In genomic region chr6:7534192-7534591, GRCh38 we compare ENCODE assay signal across 19 cellular contexts. TPM values are rescaled to one million over a fixed set of nuclear protein-coding genes. Genes with fewer than 3 reads are reported as not detected.
DNase-seq lines count a peak whose midpoint lies in the region; ATAC-seq, FAIRE-seq and TF ChIP-seq lines count a peak whose summit lies in the region.
"Had no signal": no experiment of that assay in that cellular context is flagged by ENCODE, and none has a peak within 500 bp of the region (broad histone marks: within the 10 kb centered on the region; RNA-seq: fewer than 3 reads in every experiment).

No MANE protein-coding gene starts in this region.

- WGBS in smooth muscle cell (ENCODE audit: low lambda C conversion rate), result 97% methylated on average over 5 of the region's 5 CpGs

- no peak for FAIRE-seq in astrocyte (lab: Jason Lieb, UNC)
- FAIRE-seq: A549, D721Med, G401.6, GM12891, HTR-8/SVneo had no signal

- H3K9me3 ChIP-seq in HEK293 (ENCODE audit: control insufficient read depth, insufficient read depth, low read depth, low read length), result no peaks in the 10 kb centered on the region
- H3K9me3 ChIP-seq in astrocyte (ENCODE audit: insufficient read depth, low read depth, low read length), result no peaks in the 10 kb centered on the region
- no peaks in the 10 kb centered on the region for H3K9me3 ChIP-seq in smooth muscle cell (replicated peaks; ENCODE audit: low read depth)
- H3K9me3 ChIP-seq: A549, Caco-2, HAP-1 had no signal

- H3K4me3 ChIP-seq in HEK293 (ENCODE audit: low read depth, low read length), result no peak overlapping the region
- no peak overlapping the region for H3K4me3 ChIP-seq in astrocyte (ENCODE audit: insufficient read depth, low read depth, low read length)
- no peak overlapping the region for H3K4me3 ChIP-seq in smooth muscle cell
- no peak overlapping the region for H3K4me3 ChIP-seq in brain microvascular endothelial cell (ENCODE audit: low read depth, low read length)
- H3K4me3 ChIP-seq: A549, GM23248, HAP-1 had no signal

- no peak overlapping the region for H3K4me3 Mint-ChIP-seq in astrocyte (ENCODE audit: unreplicated experiment)
- H3K4me3 Mint-ChIP-seq: CD4-positive, alpha-beta T cell had no signal

- H3K27me3 ChIP-seq in astrocyte (ENCODE audit: insufficient read depth, low read length) (no peaks in the 10 kb centered on the region), foreskin keratinocyte (no peaks in the 10 kb centered on the region), smooth muscle cell (ENCODE audit: low read depth) (no peaks in the 10 kb centered on the region), brain microvascular endothelial cell (replicated peaks) (no peaks in the 10 kb centered on the region)

- ATAC-seq in foreskin keratinocyte, result no peak
- ATAC-seq: A549 had no signal

- H3K36me3 ChIP-seq in HEK293 (ENCODE audit: control insufficient read depth in 2 of 2, insufficient read depth in 1 of 2, low read length in 2 of 2) (no peaks in the 10 kb centered on the region), astrocyte (ENCODE audit: insufficient read depth, low read length) (no peaks in the 10 kb centered on the region), smooth muscle cell (ENCODE audit: low read depth) (no peaks in the 10 kb centered on the region), brain microvascular endothelial cell (replicated peaks) (no peaks in the 10 kb centered on the region)
- H3K36me3 ChIP-seq: HAP-1 had no signal

- no peaks in the 10 kb centered on the region for H3K27me3 Mint-ChIP-seq in astrocyte (ENCODE audit: low read depth, unreplicated experiment)

- H3F3A ChIP-seq in smooth muscle cell (ENCODE audit: low read depth), result peaks cover 4% of the 10 kb centered on the region

- intact Hi-C loops in cardiac septum (cut with DNase I), result no loop called here

- peaks cover 48% of the 10 kb centered on the region for H3K4me1 Mint-ChIP-seq in astrocyte (ENCODE audit: low read depth, unreplicated experiment)

- H3K4me1 ChIP-seq in HEK293 (ENCODE audit: control insufficient read depth, insufficient read depth, low read length) (peaks cover 19% of the 10 kb centered on the region), astrocyte (ENCODE audit: insufficient read depth, low read length) (peaks cover 11% of the 10 kb centered on the region), foreskin keratinocyte (peaks cover 39% of the 10 kb centered on the region), smooth muscle cell (ENCODE audit: low read depth) (peaks cover 17% of the 10 kb centered on the region)
- H3K4me1 ChIP-seq: A549 had no signal

- H3K4me2 ChIP-seq in astrocyte (ENCODE audit: low read length) (no peak overlapping the region), smooth muscle cell (no peak overlapping the region)
- H3K4me2 ChIP-seq: A549 had no signal

- no peak overlapping the region for H2AFZ ChIP-seq in astrocyte (ENCODE audit: low read depth, low read length)
- no peak overlapping the region for H2AFZ ChIP-seq in smooth muscle cell (ENCODE audit: low read depth)
- H2AFZ ChIP-seq: GM23248 had no signal

- in situ Hi-C loops in brain microvascular endothelial cell (cut with HindIII; ENCODE audit: low pct_ligation_motif_present, low sequenced_read_pairs), result no loop called here

- no peaks in the 10 kb centered on the region for H3K9me3 Mint-ChIP-seq in astrocyte (ENCODE audit: unreplicated experiment)
- H3K9me3 Mint-ChIP-seq: CD4-positive, alpha-beta T cell had no signal

- TF ChIP-seq CTCF in HEK293 (tag by site-specific recombination; IDR thresholded peaks at IDR 0.05) (no peak), astrocyte (IDR thresholded peaks at IDR 0.05; ENCODE audit: insufficient read depth, low read depth, low read length) (no peak), foreskin keratinocyte (conservative IDR thresholded peaks at IDR 0.05) (no peak), smooth muscle cell (IDR thresholded peaks at IDR 0.05; ENCODE audit: borderline replicate concordance, insufficient read depth, poor library complexity, severe bottlenecking) (no peak), brain microvascular endothelial cell (IDR thresholded peaks at IDR 0.05; ENCODE audit: low read depth, low read length, missing control alignments) (no peak)

- H4K20me1 ChIP-seq in astrocyte (ENCODE audit: insufficient read depth, low read length), result no peaks in the 10 kb centered on the region
- H4K20me1 ChIP-seq in smooth muscle cell (ENCODE audit: low read depth), result no peaks in the 10 kb centered on the region

- POLR2A ChIA-PET in HEK293 (lab: Yijun Ruan, JAX), result interaction anchor here (0.6 to 0.7 kb wide), 2 partner anchors 29 to 56 kb away, joined by 3 read pairs; partner anchors contain the start of gene SNRNP48

- H3K27ac ChIP-seq in HEK293 (ENCODE audit: extremely low read depth, low read depth, low read length) (no peak overlapping the region), astrocyte (ENCODE audit: low read depth, low read length) (no peak overlapping the region), foreskin keratinocyte (peak overlapping the region; percentile 92), smooth muscle cell (ENCODE audit: low read depth) (peak overlapping the region; percentile 98), brain microvascular endothelial cell (no peak overlapping the region)
- H3K27ac ChIP-seq: 22Rv1, A549, C4-2B, GM23248 had no signal

- no peak overlapping the region for H3K9ac ChIP-seq in astrocyte (ENCODE audit: low read length)
- H3K9ac ChIP-seq in smooth muscle cell (ENCODE audit: low read depth), result no peak overlapping the region
- H3K9ac ChIP-seq: GM23248 had no signal

- H3K27ac Mint-ChIP-seq in astrocyte (ENCODE audit: unreplicated experiment), result peak overlapping the region; percentile 81
- H3K27ac Mint-ChIP-seq: CD4-positive, alpha-beta T cell had no signal

- DNase-seq in astrocyte (ENCODE audit: low read depth), result no peak
- DNase-seq in foreskin keratinocyte, result no peak
- DNase-seq in smooth muscle cell (lab: John Stamatoyannopoulos, UW; ENCODE audit: unreplicated experiment), result no peak
- DNase-seq in cardiac septum (ENCODE audit: low spot score), result no peak
- DNase-seq in SHP77 treated with DMSO at 0.1 percent for 48 hours (lab: John Stamatoyannopoulos, UW), result no peak
- DNase-seq in brain microvascular endothelial cell, result no peak
- DNase-seq: AML-193; Caco-2; CD4-positive, alpha-beta T cell; GM23248 had no signal

- no peaks in the 10 kb centered on the region for H3K79me2 ChIP-seq in astrocyte (ENCODE audit: insufficient read depth, low read length)
- H3K79me2 ChIP-seq in smooth muscle cell (ENCODE audit: low read depth), result no peaks in the 10 kb centered on the region

- H3K36me3 Mint-ChIP-seq in astrocyte (ENCODE audit: low read depth, unreplicated experiment), result no peaks in the 10 kb centered on the region

- CTCF ChIA-PET in HEK293 (lab: Yijun Ruan, JAX), result interaction anchor here (0.6 kb wide), 1 partner anchor 92 kb away, joined by 3 read pairs; no protein-coding TSS in a partner anchor

TF ChIP-seq in HEK293, 187 proteins besides CTCF, POLR2A, EP300 and RAD21:
- TF ChIP-seq, protein P1, sequence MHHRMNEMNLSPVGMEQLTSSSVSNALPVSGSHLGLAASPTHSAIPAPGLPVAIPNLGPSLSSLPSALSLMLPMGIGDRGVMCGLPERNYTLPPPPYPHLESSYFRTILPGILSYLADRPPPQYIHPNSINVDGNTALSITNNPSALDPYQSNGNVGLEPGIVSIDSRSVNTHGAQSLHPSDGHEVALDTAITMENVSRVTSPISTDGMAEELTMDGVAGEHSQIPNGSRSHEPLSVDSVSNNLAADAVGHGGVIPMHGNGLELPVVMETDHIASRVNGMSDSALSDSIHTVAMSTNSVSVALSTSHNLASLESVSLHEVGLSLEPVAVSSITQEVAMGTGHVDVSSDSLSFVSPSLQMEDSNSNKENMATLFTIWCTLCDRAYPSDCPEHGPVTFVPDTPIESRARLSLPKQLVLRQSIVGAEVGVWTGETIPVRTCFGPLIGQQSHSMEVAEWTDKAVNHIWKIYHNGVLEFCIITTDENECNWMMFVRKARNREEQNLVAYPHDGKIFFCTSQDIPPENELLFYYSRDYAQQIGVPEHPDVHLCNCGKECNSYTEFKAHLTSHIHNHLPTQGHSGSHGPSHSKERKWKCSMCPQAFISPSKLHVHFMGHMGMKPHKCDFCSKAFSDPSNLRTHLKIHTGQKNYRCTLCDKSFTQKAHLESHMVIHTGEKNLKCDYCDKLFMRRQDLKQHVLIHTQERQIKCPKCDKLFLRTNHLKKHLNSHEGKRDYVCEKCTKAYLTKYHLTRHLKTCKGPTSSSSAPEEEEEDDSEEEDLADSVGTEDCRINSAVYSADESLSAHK (tag by site-specific recombination; IDR thresholded peaks at IDR 0.05), result no peak
- TF ChIP-seq, protein P2, sequence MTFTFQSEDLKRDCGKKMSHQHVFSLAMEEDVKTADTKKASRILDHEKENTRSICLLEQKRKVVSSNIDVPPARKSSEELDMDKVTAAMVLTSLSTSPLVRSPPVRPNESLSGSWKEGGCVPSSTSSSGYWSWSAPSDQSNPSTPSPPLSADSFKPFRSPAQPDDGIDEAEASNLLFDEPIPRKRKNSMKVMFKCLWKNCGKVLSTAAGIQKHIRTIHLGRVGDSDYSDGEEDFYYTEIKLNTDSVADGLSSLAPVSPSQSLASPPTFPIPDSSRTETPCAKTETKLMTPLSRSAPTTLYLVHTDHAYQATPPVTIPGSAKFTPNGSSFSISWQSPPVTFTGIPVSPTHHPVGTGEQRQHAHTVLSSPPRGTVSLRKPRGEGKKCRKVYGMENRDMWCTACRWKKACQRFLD (tag by site-specific recombination; IDR thresholded peaks at IDR 0.05), result no peak
- no peak for TF ChIP-seq GLI4 (tag by site-specific recombination; IDR thresholded peaks at IDR 0.05)
- peak; percentile 72; the same call in 1 of the 2 replicates for TF ChIP-seq ZNF121 (tag by site-specific recombination; IDR thresholded peaks at IDR 0.05)

RNA-seq across cellular contexts. Expression of gene DSP, which starts 7.3 kb away (rescaled TPM):
- 468 and 555 TPM in 2 replicates for total RNA-seq in astrocyte
- total RNA-seq in foreskin keratinocyte, result 352 and 371 TPM in 2 replicates
- 63.1 and 67.4 TPM in 2 replicates for polyA plus RNA-seq in foreskin keratinocyte
- total RNA-seq in smooth muscle cell, result 309 and 347 TPM in 2 replicates
- 64.1 and 170 TPM in 2 replicates for polyA plus RNA-seq in smooth muscle cell
- 241 TPM for total RNA-seq in cardiac septum

RNA-seq across cellular contexts. Expression of gene SNRNP48, which starts 55.8 kb away (rescaled TPM):
- 10.2 and 13.1 TPM in 2 replicates for total RNA-seq in astrocyte
- total RNA-seq in foreskin keratinocyte, result 12.0 and 12.2 TPM in 2 replicates
- polyA plus RNA-seq in foreskin keratinocyte, result 4.0 and 5.1 TPM in 2 replicates
- total RNA-seq in smooth muscle cell, result 11.0 and 16.6 TPM in 2 replicates
- polyA plus RNA-seq in smooth muscle cell, result 3.2 and 6.5 TPM in 2 replicates
- total RNA-seq in cardiac septum, result 13.4 TPM

Comparison
In these comparisons a context has a peak if more than half of its experiments do, and no peak if none do; other contexts are left out.
1. H3K27ac ChIP-seq: peak in foreskin keratinocyte (single experiment) and smooth muscle cell (single experiment); none in HEK293 (single experiment), astrocyte (single experiment) and brain microvascular endothelial cell (single experiment).